Comparison of ENCODE assay signal across 16 cellular contexts in the genomic region with DNA sequence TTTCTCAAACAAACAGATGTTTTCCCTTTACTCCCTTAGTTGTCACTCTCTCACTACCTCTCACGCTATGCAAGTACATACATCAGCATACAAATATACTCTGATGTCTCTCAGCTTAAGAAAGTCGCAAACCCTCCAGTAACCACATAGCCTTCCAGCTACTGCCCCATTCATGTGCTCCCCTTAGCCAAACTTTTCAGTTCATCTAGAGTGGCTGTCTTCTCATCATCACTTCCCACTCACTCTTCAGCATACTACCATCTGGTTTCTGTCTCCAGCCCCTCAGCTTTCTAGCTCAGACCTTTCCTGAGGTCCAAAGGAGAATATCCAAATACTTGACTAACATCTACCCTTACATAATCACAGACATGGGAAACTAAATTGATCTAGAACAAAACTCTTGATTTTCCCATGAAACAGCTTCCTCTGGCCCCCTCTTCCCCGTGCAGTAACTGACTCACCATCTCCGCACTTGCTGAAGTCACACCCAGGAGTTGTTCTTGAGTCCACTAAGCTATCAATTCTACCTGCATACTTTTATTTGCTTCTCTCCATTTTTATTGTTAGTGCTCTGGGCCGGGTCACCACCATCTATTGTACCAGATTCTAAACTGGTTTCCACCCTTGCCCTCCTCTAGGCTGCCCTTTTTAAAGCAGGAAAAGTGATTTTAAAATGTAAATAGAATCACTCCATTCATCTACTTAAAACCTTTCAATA.
"Had no signal": no experiment of that assay in that cellular context is flagged by ENCODE, and none has a peak within 500 bp of the region (broad histone marks: within the 10 kb centered on the region; RNA-seq: fewer than 3 reads in every experiment).

No MANE protein-coding gene starts in this region.

- DNase-seq: activated CD8-positive, alpha-beta memory T cell treated with anti-CD3 and anti-CD28 coated beads, Interleukin-2, amount 50 U/mL, for 4 hours; adrenal gland; foreskin fibroblast; right cardiac atrium; SW 1271; transverse colon; uterus had no signal

- H3K27ac Mint-ChIP-seq: activated T-helper 1 cell treated with anti-CD3 and anti-CD28 coated beads, Interleukin-12 subunit alpha, Interleukin-12 subunit beta, Interleukin-2, Interleukin-4 antibody, amounts not matched to agents 30 ng/mL and 10 ng/mL and 1 ng/mL, durations not matched to agents 14 hours and 24 hours and 36 hours; dendritic cell treated with granulocyte-macrophage colony-stimulating factor and Interleukin-4, amounts not matched to agents 40 ng/mL and 50 ng/mL, for 4 days; mesothelial cell of epicardium; stimulated activated naive CD8-positive, alpha-beta T cell treated with anti-CD3 and anti-CD28 coated beads, Interleukin-15, Interleukin-2, amounts not matched to agents 100 ng/mL and 50 ng/mL, for 24 hours had no signal

- H3K36me3 ChIP-seq: adrenal gland, breast epithelium, prostate gland, suprapubic skin, transverse colon, uterus had no signal

- H3K27me3 Mint-ChIP-seq: dendritic cell treated with granulocyte-macrophage colony-stimulating factor and Interleukin-4, amounts not matched to agents 40 ng/mL and 50 ng/mL, for 4 days; stimulated activated naive CD8-positive, alpha-beta T cell treated with anti-CD3 and anti-CD28 coated beads, Interleukin-15, Interleukin-2, amounts not matched to agents 100 ng/mL and 50 ng/mL, for 24 hours had no signal

- H3K9me3 ChIP-seq: adrenal gland, breast epithelium, prostate gland, suprapubic skin, transverse colon, uterus had no signal

- H3K4me1 ChIP-seq: adrenal gland, breast epithelium, prostate gland, suprapubic skin, uterus had no signal

- H3K27me3 ChIP-seq: adrenal gland, breast epithelium, suprapubic skin, transverse colon, uterus had no signal

- H3K27ac ChIP-seq: adrenal gland, breast epithelium, epithelial cell of prostate, prostate gland, suprapubic skin, transverse colon, uterus, VCaP had no signal

- H3K4me3 ChIP-seq: adrenal gland, breast epithelium, prostate gland, suprapubic skin, transverse colon, uterus had no signal

- H3K4me3 Mint-ChIP-seq: activated T-helper 1 cell treated with anti-CD3 and anti-CD28 coated beads, Interleukin-12 subunit alpha, Interleukin-12 subunit beta, Interleukin-2, Interleukin-4 antibody, amounts not matched to agents 30 ng/mL and 10 ng/mL and 1 ng/mL, durations not matched to agents 14 hours and 24 hours and 36 hours; dendritic cell treated with granulocyte-macrophage colony-stimulating factor and Interleukin-4, amounts not matched to agents 40 ng/mL and 50 ng/mL, for 4 days; mesothelial cell of epicardium; stimulated activated naive CD8-positive, alpha-beta T cell treated with anti-CD3 and anti-CD28 coated beads, Interleukin-15, Interleukin-2, amounts not matched to agents 100 ng/mL and 50 ng/mL, for 24 hours had no signal
